Comparison of ENCODE assay signal across 17 cellular contexts in the genomic region with DNA sequence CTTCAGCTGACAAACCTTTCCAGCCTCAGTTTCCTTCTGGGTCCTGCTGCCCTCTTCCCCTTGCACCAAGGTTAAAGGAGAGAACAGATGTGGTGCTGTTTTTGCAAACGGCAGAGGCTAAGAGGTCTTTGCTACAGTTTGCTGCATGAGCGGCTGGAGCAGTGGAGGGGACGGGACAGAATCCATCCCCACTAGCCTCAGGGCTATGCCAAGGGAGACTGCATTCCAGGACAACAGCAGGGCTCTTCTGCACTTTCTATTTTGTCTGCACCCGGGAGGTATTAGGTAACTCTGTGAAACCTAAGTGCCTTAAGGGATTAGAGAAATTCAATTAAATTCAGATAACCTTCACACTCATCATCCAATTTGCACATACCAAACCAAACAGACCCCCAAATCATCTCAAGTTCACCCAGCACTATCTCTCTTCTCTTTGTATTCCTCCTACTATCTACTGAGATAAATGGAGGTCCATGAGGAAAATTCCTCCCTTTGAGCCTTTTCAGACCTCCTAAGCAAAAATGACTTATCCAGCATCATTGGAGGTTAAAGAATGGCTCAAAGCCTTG.
DNase-seq lines count a peak whose midpoint lies in the region; TF ChIP-seq lines count a peak whose summit lies in the region.
"Had no signal": no experiment of that assay in that cellular context is flagged by ENCODE, and none has a peak within 500 bp of the region (broad histone marks: within the 10 kb centered on the region; RNA-seq: fewer than 3 reads in every experiment).

No MANE protein-coding gene starts in this region.

- H3K4me3 ChIP-seq in tibial nerve = no peak overlapping the region
- H3K4me3 ChIP-seq: BLaER1 had no signal

- H3K27me3 ChIP-seq in tibial nerve = no peaks in the 10 kb centered on the region
- H3K27me3 ChIP-seq: BLaER1 had no signal

- no peak overlapping the region for H3K27ac ChIP-seq in tibial nerve
- H3K27ac ChIP-seq: BLaER1 had no signal

- no peak for TF ChIP-seq EP300 in tibial nerve (IDR thresholded peaks at IDR 0.05)

- H3K9me3 Mint-ChIP-seq in neural crest cell = peaks cover 7% of the 10 kb centered on the region
- H3K9me3 Mint-ChIP-seq: CD4-positive, alpha-beta memory T cell; H9 had no signal

- TF ChIP-seq CTCF in neural crest cell (conservative IDR thresholded peaks at IDR 0.05) = no peak
- TF ChIP-seq CTCF in tibial nerve (IDR thresholded peaks at IDR 0.05) = no peak

- H3K9me3 ChIP-seq in tibial nerve = no peaks in the 10 kb centered on the region
- H3K9me3 ChIP-seq: BLaER1 had no signal

- peaks cover 3% of the 10 kb centered on the region for H3K27me3 Mint-ChIP-seq in neural crest cell (ENCODE audit: low read depth)

- H3K4me1 ChIP-seq in tibial nerve = no peaks in the 10 kb centered on the region
- H3K4me1 ChIP-seq: BLaER1 had no signal

- DNase-seq in ELF-1 (ENCODE audit: low read depth, low spot score) (peak; percentile 67), NCI-H82 (lab: John Stamatoyannopoulos, UW) (peak; percentile 91), iPS-NIHi7 (ENCODE audit: extremely low spot score) (peak; percentile 34), neural crest cell (ENCODE audit: low read depth, low spot score) (no peak), anterior cingulate cortex (lab: John Stamatoyannopoulos, UW) (no peak), OCI-M2 (lab: John Stamatoyannopoulos, UW; ENCODE audit: unreplicated experiment) (no peak), dermis blood vessel endothelial cell (no peak), tibial nerve (ENCODE audit: low spot score in 2 of 2) (no peak)
- DNase-seq: 8988T; CD4-positive, alpha-beta memory T cell; DMS153; DMS79; GF-D8; GOT3; H9 had no signal

- H3K4me3 Mint-ChIP-seq in neural crest cell = no peak overlapping the region
- H3K4me3 Mint-ChIP-seq: CD14-positive monocyte; CD4-positive, alpha-beta memory T cell; H9 had no signal

- 48 to 54% methylated on average over 4 of the region's 4 CpGs for WGBS in tibial nerve, 2 donors

- no peaks in the 10 kb centered on the region for H3K36me3 ChIP-seq in tibial nerve
- H3K36me3 ChIP-seq: BLaER1 had no signal

- no peak for TF ChIP-seq POLR2A in tibial nerve (IDR thresholded peaks at IDR 0.05)

- no peaks in the 10 kb centered on the region for H3K36me3 Mint-ChIP-seq in neural crest cell (ENCODE audit: low read depth)
- H3K36me3 Mint-ChIP-seq: CD14-positive monocyte; CD4-positive, alpha-beta memory T cell had no signal

- peak overlapping the region; percentile 70 for H3K27ac Mint-ChIP-seq in neural crest cell (ENCODE audit: unreplicated experiment)
- H3K27ac Mint-ChIP-seq: CD14-positive monocyte; CD4-positive, alpha-beta memory T cell; H9 had no signal

- H3K4me1 Mint-ChIP-seq in neural crest cell = peaks cover 42% of the 10 kb centered on the region
- H3K4me1 Mint-ChIP-seq: CD14-positive monocyte; CD4-positive, alpha-beta memory T cell had no signal

Comparison
In these comparisons a context has a peak if more than half of its experiments do, and no peak if none do; other contexts are left out.
1. DNase-seq: peak in ELF-1 (single experiment), NCI-H82 (single experiment) and iPS-NIHi7 (single experiment); none in neural crest cell (single experiment), anterior cingulate cortex (0 of 58), OCI-M2 (single experiment), dermis blood vessel endothelial cell (single experiment) and tibial nerve (0 of 2).